15 cellular contexts compared by ENCODE assay signal in the genomic region with DNA sequence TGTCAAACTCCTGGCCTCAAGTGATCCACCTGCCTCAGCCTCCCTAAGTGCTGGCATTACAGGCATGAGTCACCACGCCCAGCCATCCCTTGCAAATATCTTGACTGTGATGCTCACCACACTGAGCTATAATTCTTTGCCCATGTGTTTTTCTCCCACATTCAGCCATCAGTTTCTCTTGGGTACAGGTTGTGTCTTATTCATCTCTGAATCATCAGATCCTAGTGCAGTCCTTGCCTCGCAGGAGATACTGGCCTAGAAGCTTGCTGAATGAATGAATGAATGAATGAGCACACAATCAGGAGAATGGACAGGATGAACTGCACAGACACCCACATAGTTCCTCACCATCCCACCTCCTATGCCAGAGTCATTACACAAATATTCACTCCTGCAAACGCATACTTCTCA. TPM values are rescaled to one million over a fixed set of nuclear protein-coding genes. Genes with fewer than 3 reads are reported as not detected.
DNase-seq lines count a peak whose midpoint lies in the region; ATAC-seq, FAIRE-seq and TF ChIP-seq lines count a peak whose summit lies in the region.
"Had no signal": no experiment of that assay in that cellular context is flagged by ENCODE, and none has a peak within 500 bp of the region (broad histone marks: within the 10 kb centered on the region; RNA-seq: fewer than 3 reads in every experiment).

No MANE protein-coding gene starts in this region.

- POLR2A ChIA-PET in GM12878 (lab: Charles Lee) = interaction anchor here (0.5 to 1.1 kb wide), 3 partner anchors 24 to 198 kb away, joined by 3 read pairs; partner anchors contain the start of gene ETV4

- 44% methylated on average over 3 of the region's 3 CpGs for WGBS in GM12878 (ENCODE audit: insufficient coverage, insufficient replicate concordance, low lambda C conversion rate, missing lambda C conversion rate)
- 77 to 89% methylated on average over 3 of the region's 3 CpGs for WGBS in pancreas, 2 donors
- 64 to 84% methylated on average over 3 of the region's 3 CpGs for WGBS in esophagus squamous epithelium, 2 donors

- in situ Hi-C loops in GM12878 (cut with MboI) = no loop called here

- RAD21 ChIA-PET in GM12878 (lab: Charles Lee; ENCODE audit: unreplicated experiment) = interaction anchor here (0.8 kb wide), 1 partner anchor 103 kb away, joined by 3 read pairs; no protein-coding TSS in a partner anchor

- no peak for TF ChIP-seq RAD21 in GM12878 (IDR thresholded peaks at IDR 0.05; ENCODE audit: insufficient read depth, low read depth, low read length)

- intact Hi-C loops in GM12878 (cut with micrococcal nuclease; ENCODE audit: unreplicated experiment) (no loop called here), pancreas (cut with DNase I) (no loop called here), esophagus squamous epithelium (cut with DNase I) (no loop called here)

- no TSS peak for BruUV-seq in GM12878 (replicated peaks; lab: Mats Ljungman, UMichigan)

- DNase-seq in EH (ENCODE audit: low read depth) (peak; percentile 76), HTR-8/SVneo (ENCODE audit: insufficient read length, low spot score) (peak; percentile 65), GM12878 (ENCODE audit: low read depth, low spot score) (no peak), myocyte (ENCODE audit: low read depth) (peak; percentile 54), pancreas (no peak), GM12892 (ENCODE audit: insufficient read length) (no peak), esophagus squamous epithelium (lab: John Stamatoyannopoulos, UW) (no peak)
- DNase-seq: Caco-2, glutamatergic neuron, left lung, NCI-H1092, NCI-H510A had no signal

- no peaks in the 10 kb centered on the region for H3K36me3 ChIP-seq in GM12878 (ENCODE audit: control insufficient read depth in 2 of 2, insufficient read depth in 2 of 2, low read length in 1 of 2)
- H3K36me3 ChIP-seq in pancreas = no peaks in the 10 kb centered on the region
- no peaks in the 10 kb centered on the region for H3K36me3 ChIP-seq in esophagus squamous epithelium
- H3K36me3 ChIP-seq: left lung, thoracic aorta had no signal

- H3K4me3 ChIP-seq in GM12878 = no peak overlapping the region
- no peak overlapping the region for H3K4me3 ChIP-seq in pancreas
- no peak overlapping the region for H3K4me3 ChIP-seq in esophagus squamous epithelium
- H3K4me3 ChIP-seq: left lung, skin epidermis, thoracic aorta had no signal

- CTCF ChIA-PET in GM12878 (lab: Yijun Ruan, JAX) = interaction anchor here (0.7 to 1.5 kb wide), 3 partner anchors 51 to 103 kb away, joined by 3 to 7 read pairs (median 4); partner anchors contain the start of gene DHX8

- H3K79me2 ChIP-seq in GM12878 (ENCODE audit: control insufficient read depth, insufficient read depth, low read length) = no peaks in the 10 kb centered on the region

- H3K9ac ChIP-seq in GM12878 (ENCODE audit: control insufficient read depth, insufficient read depth, low read length) = no peak overlapping the region

- no peak overlapping the region for H3K4me2 ChIP-seq in GM12878 (ENCODE audit: control insufficient read depth, insufficient read depth)

- no peaks in the 10 kb centered on the region for H3K27me3 ChIP-seq in GM12878 (replicated peaks in 1 of 2; ENCODE audit: control insufficient read depth in 2 of 2, insufficient read depth in 2 of 2, low read length in 1 of 2)
- H3K27me3 ChIP-seq in pancreas = no peaks in the 10 kb centered on the region
- H3K27me3 ChIP-seq in esophagus squamous epithelium = no peaks in the 10 kb centered on the region
- H3K27me3 ChIP-seq: left lung had no signal

- ATAC-seq in GM12878 (no peak), HG02884 (IDR thresholded peaks at IDR 0.05; ENCODE audit: unreplicated experiment) (no peak), pancreas (no peak)
- ATAC-seq: left lung had no signal

- H3K27ac ChIP-seq in GM12878 (ENCODE audit: control insufficient read depth, insufficient read depth) = no peak overlapping the region
- H3K27ac ChIP-seq in pancreas = no peak overlapping the region
- H3K27ac ChIP-seq in esophagus squamous epithelium = no peak overlapping the region
- H3K27ac ChIP-seq: left lung, skin epidermis, thoracic aorta had no signal

- SMC1A ChIA-PET in GM12878 (lab: Charles Lee; ENCODE audit: uncharacterized antibody, unreplicated experiment) = interaction anchor here (0.8 to 1.2 kb wide), 4 partner anchors 23 to 121 kb away, joined by 3 to 5 read pairs (median 3); no protein-coding TSS in a partner anchor

- no peaks in the 10 kb centered on the region; the same call in 1 of the 2 replicates for H3K4me1 ChIP-seq in GM12878 (ENCODE audit: control insufficient read depth, insufficient read depth, low read length)
- no peaks in the 10 kb centered on the region for H3K4me1 ChIP-seq in pancreas
- peaks cover 0 to 3% (median 0%) of the 10 kb centered on the region in 3 donors for H3K4me1 ChIP-seq in esophagus squamous epithelium
- H3K4me1 ChIP-seq: left lung had no signal

- no peak for TF ChIP-seq CTCF in GM12878 (IDR thresholded peaks at IDR 0.05 in 2 of 3, conservative IDR thresholded peaks at IDR 0.05 in 1 of 3; ENCODE audit: control insufficient read depth in 2 of 3, extremely low read depth in 1 of 3, insufficient read depth in 1 of 3, low read depth in 3 of 3, low read length in 3 of 3)
- no peak for TF ChIP-seq CTCF in pancreas (IDR thresholded peaks at IDR 0.05)
- TF ChIP-seq CTCF in esophagus squamous epithelium (IDR thresholded peaks at IDR 0.05) = no peak

- no peaks in the 10 kb centered on the region; the same call in 1 of the 2 replicates for H4K20me1 ChIP-seq in GM12878 (ENCODE audit: control insufficient read depth, insufficient read depth)

- H2AFZ ChIP-seq in GM12878 (ENCODE audit: control insufficient read depth, low read depth, low read length) = no peak overlapping the region

- peak; percentile 49 for FAIRE-seq in HTR-8/SVneo (lab: Jason Lieb, UNC)
- no peak for FAIRE-seq in GM12878 (lab: Jason Lieb, UNC)
- FAIRE-seq in pancreas (lab: Jason Lieb, UNC) = no peak
- FAIRE-seq in GM12892 (lab: Jason Lieb, UNC) = no peak

- no peak for TF ChIP-seq POLR2A in GM12878 (IDR thresholded peaks at IDR 0.05; ENCODE audit: low read depth, low read length)
- no peak for TF ChIP-seq POLR2A in GM12892 (IDR thresholded peaks at IDR 0.05; ENCODE audit: low read depth, low read length)
- TF ChIP-seq POLR2A in esophagus squamous epithelium (IDR thresholded peaks at IDR 0.05) = no peak

- no peaks in the 10 kb centered on the region for H3K9me3 ChIP-seq in GM12878 (replicated peaks; ENCODE audit: control insufficient read depth, insufficient read depth, low read length)
- no peaks in the 10 kb centered on the region for H3K9me3 ChIP-seq in pancreas
- no peaks in the 10 kb centered on the region for H3K9me3 ChIP-seq in esophagus squamous epithelium
- H3K9me3 ChIP-seq: Caco-2, left lung, thoracic aorta had no signal

- TF ChIP-seq EP300 in GM12878 (IDR thresholded peaks at IDR 0.05; ENCODE audit: borderline replicate concordance in 1 of 2, control insufficient read depth in 1 of 2, low read depth in 2 of 2, low read length in 2 of 2) = no peak

TF ChIP-seq in GM12878, 131 proteins besides CTCF, POLR2A, EP300 and RAD21:
- TF ChIP-seq MEF2B (IDR thresholded peaks at IDR 0.05; ENCODE audit: partially characterized antibody, poor library complexity, severe bottlenecking) (no peak), ZNF24 (IDR thresholded peaks at IDR 0.05) (peak; percentile 48; the same call in 1 of the 2 replicates)
TF ChIP-seq in GM12878: peak in this region for 1.

RNA-seq across cellular contexts. Expression of gene ETV4, which starts 24.4 kb away (rescaled TPM):
- 4.9 and 5.0 TPM in 2 replicates for total RNA-seq in GM12878 (2013; cell fraction: nucleolus; rRNA removed)
- 1.8 and 2.3 TPM in 2 replicates for total RNA-seq in GM12878 (2014; rRNA removed)
- total RNA-seq in GM12878 (2014; rRNA removed; fragmentation: Illumina TruSeq; extraction: Trizol) = 0.67 and 0.88 TPM in 2 replicates
- 2.2 TPM in 2 replicates for total RNA-seq in GM12878 (2021)
- polyA plus RNA-seq in GM12878 (2011; ENCODE audit: low read depth) = 1.4 TPM
- 7.0 and 14.5 TPM in 2 replicates for polyA plus RNA-seq in GM12878 (2011; rRNA removed)
- 17.3 and 18.0 TPM in 2 replicates for polyA plus RNA-seq in GM12878 (2011; cell fraction: cytosol; rRNA removed)
- 24.4 and 27.7 TPM in 2 replicates for polyA plus RNA-seq in GM12878 (2011; cell fraction: nucleus; rRNA removed)
- 1.1 and 2.4 TPM in 2 replicates for polyA plus RNA-seq in GM12878 (2012)
- 0.92 and 1.3 TPM in 2 replicates for polyA plus RNA-seq in GM12878 (2014; fragmentation: Illumina TruSeq; extraction: Trizol)
- under 1 TPM; 0.19 to 0.49 TPM for polyA plus RNA-seq in GM12878 (2014; fragmentation: Nextera tagmentation; extraction: Ambion mirVana)
- polyA plus RNA-seq in GM12878 (2014; rRNA removed) = 1.7 and 2.4 TPM in 2 replicates
- 1 to 10 TPM; 1.7 to 1.9 TPM for polyA plus RNA-seq in GM12878 (2016; fragmentation: Nextera tagmentation; extraction: Ambion mirVana)
- 5.2 and 11.6 TPM in 2 replicates for polyA minus RNA-seq in GM12878 (2011; rRNA and poly(A)+ RNA removed)
- polyA minus RNA-seq in GM12878 (2011; cell fraction: cytosol; rRNA and poly(A)+ RNA removed) = 5.4 and 6.8 TPM in 2 replicates
- 3.3 and 4.2 TPM in 2 replicates for polyA minus RNA-seq in GM12878 (2011; cell fraction: nucleus; rRNA and poly(A)+ RNA removed)
- total RNA-seq in myocyte = 3.0 and 7.9 TPM in 2 replicates
- 2.8 TPM for polyA plus RNA-seq in myocyte (2012)
- total RNA-seq in pancreas = 1 to 10 TPM; 1.7 to 6.5 (median 4.6) TPM
- 10 to 100 TPM; 10.6 to 16.4 TPM for polyA plus RNA-seq in pancreas
- 4.1 TPM for polyA plus RNA-seq in GM12892 (2012; ENCODE audit: missing spikeins)
- total RNA-seq in esophagus squamous epithelium = 10 to 100 TPM in 1 of 4 donors, 1 to 10 TPM in 3; 3.7 to 11.1 (median 6.9) TPM

Comparison
In these comparisons a context has a peak if more than half of its experiments do, and no peak if none do; other contexts are left out.
1. DNase-seq: peak in EH (single experiment), HTR-8/SVneo (single experiment) and myocyte (single experiment); none in GM12878 (single experiment), pancreas (0 of 6), GM12892 (single experiment) and esophagus squamous epithelium (single experiment).